In genomic region chr13:72386138-72386684, GRCh38 we compare ENCODE assay signal across 24 cellular contexts.
"Had no signal": no experiment of that assay in that cellular context is flagged by ENCODE, and none has a peak within 500 bp of the region (broad histone marks: within the 10 kb centered on the region; RNA-seq: fewer than 3 reads in every experiment).

No MANE protein-coding gene starts in this region.

- H3K4me1 ChIP-seq: colonic mucosa, esophagus squamous epithelium, gastrocnemius medialis, left ventricle myocardium inferior had no signal

- FAIRE-seq: endometrium, islet of Langerhans, keratinocyte had no signal

- H3K4me3 ChIP-seq: colonic mucosa, esophagus squamous epithelium, gastrocnemius medialis, heart right ventricle, left ventricle myocardium inferior, lower lobe of right lung, mucosa of descending colon had no signal

- H3K27ac ChIP-seq: colonic mucosa, epithelial cell of prostate, esophagus squamous epithelium, gastrocnemius medialis, heart right ventricle, left ventricle myocardium inferior, lower lobe of right lung had no signal

- DNase-seq: colonic mucosa; cortex of kidney; effector CD8-positive, alpha-beta T cell; effector memory CD8-positive, alpha-beta T cell; endodermal cell; erythroblast; esophagus squamous epithelium; foreskin fibroblast; foreskin melanocyte; gastrocnemius medialis; glutamatergic neuron; head of caudate nucleus; heart right ventricle; hippocampal formation; left cardiac atrium; left ventricle myocardium inferior; lower lobe of right lung; mesenchymal stem cell; mucosa of descending colon had no signal

- H3K36me3 ChIP-seq: colonic mucosa, esophagus squamous epithelium, gastrocnemius medialis, heart right ventricle, left ventricle myocardium inferior, lower lobe of right lung had no signal

- ATAC-seq: effector memory CD8-positive, alpha-beta T cell; esophagus mucosa; gastrocnemius medialis; heart right ventricle; left cardiac atrium; lower lobe of right lung; mucosa of descending colon had no signal

- H3K27me3 ChIP-seq: colonic mucosa, esophagus squamous epithelium, gastrocnemius medialis, heart right ventricle had no signal

- H3K9me3 ChIP-seq: colonic mucosa, esophagus squamous epithelium, gastrocnemius medialis, heart right ventricle, lower lobe of right lung, mucosa of descending colon had no signal
